In the genomic region with DNA sequence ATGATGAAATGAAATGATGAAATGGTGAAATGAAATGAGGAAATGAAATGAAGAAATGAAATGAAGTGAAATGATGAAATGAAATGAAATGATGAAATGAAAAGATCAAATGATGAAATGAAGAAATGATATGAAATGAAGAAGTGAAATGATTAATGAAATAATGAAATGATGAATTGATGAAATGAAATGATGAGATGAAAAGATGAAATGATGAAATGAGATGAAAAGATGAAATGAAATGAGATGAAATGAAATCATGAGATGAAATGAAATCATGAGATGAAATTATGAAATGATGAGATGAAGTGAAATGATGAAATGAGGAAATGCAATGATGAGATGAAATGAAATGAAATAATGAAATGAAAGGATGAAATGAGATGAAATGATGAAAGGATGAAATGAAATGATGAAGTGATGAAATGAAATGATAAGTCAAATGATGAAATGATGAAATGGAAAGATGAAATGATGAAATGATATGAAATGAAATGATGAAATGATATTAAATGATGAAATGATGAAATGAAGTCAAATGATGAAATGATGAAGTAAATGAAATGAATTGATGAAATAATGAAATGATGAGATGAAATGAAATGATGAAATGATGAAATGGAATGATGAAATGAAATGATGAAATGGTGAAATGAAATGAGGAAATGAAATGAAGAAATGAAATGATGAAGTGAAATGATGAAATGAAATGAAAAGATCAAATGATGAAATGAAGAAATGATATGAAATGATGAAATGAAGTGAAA, we compare ENCODE assay signal across 8 cellular contexts.
A peak's percentile ranks its signal among the peaks of the same experiment; 100 is the strongest.
DNase-seq lines count a peak whose midpoint lies in the region; ATAC-seq, FAIRE-seq and TF ChIP-seq lines count a peak whose summit lies in the region.
"Not testable (repeated sequence)": the region's sequence is repeated elsewhere in the genome, so short reads cannot be mapped to it uniquely, and the experiment has no call there.

No MANE protein-coding gene starts in this region.

- not testable (repeated sequence) for H3K27ac ChIP-seq in HEK293 (ENCODE audit: extremely low read depth, low read depth, low read length); astrocyte (ENCODE audit: low read depth, low read length)

- H3K4me1 ChIP-seq in HEK293 (ENCODE audit: control insufficient read depth, insufficient read depth, low read length); astrocyte (ENCODE audit: insufficient read depth, low read length): not testable (repeated sequence)

- not testable (repeated sequence) for H3K27me3 Mint-ChIP-seq in activated CD4-positive, alpha-beta memory T cell treated with anti-CD3 and anti-CD28 coated beads for 36 hours; activated naive CD8-positive, alpha-beta T cell treated with anti-CD3 and anti-CD28 coated beads for 36 hours; astrocyte (ENCODE audit: low read depth, unreplicated experiment); progenitor cell of endocrine pancreas
- peaks cover 16% of the 10 kb centered on the region for H3K27me3 Mint-ChIP-seq in activated naive CD4-positive, alpha-beta T cell treated with anti-CD3 and anti-CD28 coated beads, Interleukin-2, amount 10 ng/mL, durations not matched to agents 7 days and 5 days
- H3K27me3 Mint-ChIP-seq in stimulated activated naive CD8-positive, alpha-beta T cell treated with anti-CD3 and anti-CD28 coated beads, Interleukin-15, amount 100 ng/mL, for 72 hours: peaks cover 17% of the 10 kb centered on the region

- not testable (repeated sequence) for FAIRE-seq in astrocyte (lab: Jason Lieb, UNC)
- peak; percentile 60 for FAIRE-seq in frontal cortex (lab: Jason Lieb, UNC)

- not testable (repeated sequence) for H3K79me2 ChIP-seq in astrocyte (ENCODE audit: insufficient read depth, low read length)

- not testable (repeated sequence) for H3K4me3 ChIP-seq in HEK293 (ENCODE audit: low read depth, low read length); astrocyte (ENCODE audit: insufficient read depth, low read depth, low read length)

- not testable (repeated sequence) for H3K9ac ChIP-seq in astrocyte (ENCODE audit: low read length)

- H4K20me1 ChIP-seq in astrocyte (ENCODE audit: insufficient read depth, low read length): not testable (repeated sequence)

- not testable (repeated sequence) for H3K9me3 Mint-ChIP-seq in activated CD4-positive, alpha-beta memory T cell treated with anti-CD3 and anti-CD28 coated beads for 36 hours; activated naive CD4-positive, alpha-beta T cell treated with anti-CD3 and anti-CD28 coated beads, Interleukin-2, amount 10 ng/mL, durations not matched to agents 7 days and 5 days; activated naive CD8-positive, alpha-beta T cell treated with anti-CD3 and anti-CD28 coated beads for 36 hours; astrocyte (ENCODE audit: unreplicated experiment); progenitor cell of endocrine pancreas (ENCODE audit: low read depth)
- peaks cover 10 to 16% of the 10 kb centered on the region in 2 donors for H3K9me3 Mint-ChIP-seq in stimulated activated naive CD8-positive, alpha-beta T cell treated with anti-CD3 and anti-CD28 coated beads, Interleukin-15, amount 100 ng/mL, for 72 hours

- CTCF ChIA-PET in HEK293 (lab: Yijun Ruan, JAX); activated CD4-positive, alpha-beta memory T cell treated with anti-CD3 and anti-CD28 coated beads for 36 hours (lab: Charles Lee); activated naive CD4-positive, alpha-beta T cell treated with anti-CD3 and anti-CD28 coated beads, Interleukin-2, amount 10 ng/mL, durations not matched to agents 7 days and 5 days (lab: Charles Lee): not testable (repeated sequence)

- not testable (repeated sequence) for H2AFZ ChIP-seq in astrocyte (ENCODE audit: low read depth, low read length)

- POLR2A ChIA-PET in HEK293 (lab: Yijun Ruan, JAX); activated CD4-positive, alpha-beta memory T cell treated with anti-CD3 and anti-CD28 coated beads for 36 hours (lab: Charles Lee): not testable (repeated sequence)

- peak overlapping the region; percentile 29 for H3K4me3 Mint-ChIP-seq in activated CD4-positive, alpha-beta memory T cell treated with anti-CD3 and anti-CD28 coated beads for 36 hours
- H3K4me3 Mint-ChIP-seq in activated naive CD4-positive, alpha-beta T cell treated with anti-CD3 and anti-CD28 coated beads, Interleukin-2, amount 10 ng/mL, durations not matched to agents 7 days and 5 days; activated naive CD8-positive, alpha-beta T cell treated with anti-CD3 and anti-CD28 coated beads for 36 hours; astrocyte (ENCODE audit: unreplicated experiment); progenitor cell of endocrine pancreas (ENCODE audit: low read depth); stimulated activated naive CD8-positive, alpha-beta T cell treated with anti-CD3 and anti-CD28 coated beads, Interleukin-15, amount 100 ng/mL, for 72 hours: not testable (repeated sequence)

- H3K27ac Mint-ChIP-seq in activated CD4-positive, alpha-beta memory T cell treated with anti-CD3 and anti-CD28 coated beads for 36 hours: not testable (repeated sequence)
- peak overlapping the region; percentile 58 for H3K27ac Mint-ChIP-seq in activated naive CD4-positive, alpha-beta T cell treated with anti-CD3 and anti-CD28 coated beads, Interleukin-2, amount 10 ng/mL, durations not matched to agents 7 days and 5 days
- H3K27ac Mint-ChIP-seq in activated naive CD8-positive, alpha-beta T cell treated with anti-CD3 and anti-CD28 coated beads for 36 hours: peak overlapping the region; percentile 54
- peak overlapping the region; percentile 87 for H3K27ac Mint-ChIP-seq in astrocyte (ENCODE audit: unreplicated experiment)
- peak overlapping the region; percentile 15 for H3K27ac Mint-ChIP-seq in progenitor cell of endocrine pancreas
- peak overlapping the region; percentile 76 to 97 for H3K27ac Mint-ChIP-seq in stimulated activated naive CD8-positive, alpha-beta T cell treated with anti-CD3 and anti-CD28 coated beads, Interleukin-15, amount 100 ng/mL, for 72 hours

- H3K9me3 ChIP-seq in HEK293 (ENCODE audit: control insufficient read depth, insufficient read depth, low read depth, low read length); astrocyte (ENCODE audit: insufficient read depth, low read depth, low read length): not testable (repeated sequence)

- ATAC-seq in stimulated activated naive CD8-positive, alpha-beta T cell treated with anti-CD3 and anti-CD28 coated beads, Interleukin-15, amount 100 ng/mL, for 72 hours: not testable (repeated sequence)

- DNase-seq in activated CD4-positive, alpha-beta memory T cell treated with anti-CD3 and anti-CD28 coated beads for 36 hours; activated naive CD4-positive, alpha-beta T cell treated with anti-CD3 and anti-CD28 coated beads, Interleukin-2, amount 10 ng/mL, durations not matched to agents 7 days and 5 days; activated naive CD8-positive, alpha-beta T cell treated with anti-CD3 and anti-CD28 coated beads for 36 hours; astrocyte (ENCODE audit: low read depth); frontal cortex (ENCODE audit: low spot score in 2 of 2); progenitor cell of endocrine pancreas (ENCODE audit: low spot score, unreplicated experiment); stimulated activated naive CD8-positive, alpha-beta T cell treated with anti-CD3 and anti-CD28 coated beads, Interleukin-15, amount 100 ng/mL, for 72 hours: not testable (repeated sequence)

- H3K27me3 ChIP-seq in astrocyte (ENCODE audit: insufficient read depth, low read length): not testable (repeated sequence)

- intact Hi-C loops in activated CD4-positive, alpha-beta memory T cell treated with anti-CD3 and anti-CD28 coated beads for 36 hours (cut with micrococcal nuclease): not testable (repeated sequence)

- not testable (repeated sequence) for H3K4me2 ChIP-seq in astrocyte (ENCODE audit: low read length)

- not testable (repeated sequence) for TF ChIP-seq CTCF in HEK293 (tag by site-specific recombination; IDR thresholded peaks at IDR 0.05); astrocyte (IDR thresholded peaks at IDR 0.05; ENCODE audit: insufficient read depth, low read depth, low read length); progenitor cell of endocrine pancreas (IDR thresholded peaks at IDR 0.05; ENCODE audit: unreplicated experiment)

- not testable (repeated sequence) for H3K36me3 ChIP-seq in HEK293 (ENCODE audit: control insufficient read depth in 2 of 2, insufficient read depth in 1 of 2, low read length in 2 of 2); astrocyte (ENCODE audit: insufficient read depth, low read length)

- not testable (repeated sequence) for H3K4me1 Mint-ChIP-seq in activated CD4-positive, alpha-beta memory T cell treated with anti-CD3 and anti-CD28 coated beads for 36 hours (ENCODE audit: low read depth); activated naive CD4-positive, alpha-beta T cell treated with anti-CD3 and anti-CD28 coated beads, Interleukin-2, amount 10 ng/mL, durations not matched to agents 7 days and 5 days; activated naive CD8-positive, alpha-beta T cell treated with anti-CD3 and anti-CD28 coated beads for 36 hours; astrocyte (ENCODE audit: low read depth, unreplicated experiment); progenitor cell of endocrine pancreas (ENCODE audit: low read depth); stimulated activated naive CD8-positive, alpha-beta T cell treated with anti-CD3 and anti-CD28 coated beads, Interleukin-15, amount 100 ng/mL, for 72 hours

- H3K36me3 Mint-ChIP-seq in activated CD4-positive, alpha-beta memory T cell treated with anti-CD3 and anti-CD28 coated beads for 36 hours; activated naive CD4-positive, alpha-beta T cell treated with anti-CD3 and anti-CD28 coated beads, Interleukin-2, amount 10 ng/mL, durations not matched to agents 7 days and 5 days; activated naive CD8-positive, alpha-beta T cell treated with anti-CD3 and anti-CD28 coated beads for 36 hours; astrocyte (ENCODE audit: low read depth, unreplicated experiment); progenitor cell of endocrine pancreas (ENCODE audit: insufficient read depth): not testable (repeated sequence)

TF ChIP-seq in HEK293, 187 proteins besides CTCF, POLR2A, EP300 and RAD21 (continues in another document):
- peak; percentile 88 for TF ChIP-seq ZNF366 (tag by site-specific recombination; conservative IDR thresholded peaks at IDR 0.05)
